In genomic region chr22:28832731-28833130, GRCh38 we compare ENCODE assay signal across 18 cellular contexts.
"Had no signal": no experiment of that assay in that cellular context is flagged by ENCODE, and none has a peak within 500 bp of the region (broad histone marks: within the 10 kb centered on the region; RNA-seq: fewer than 3 reads in every experiment).

No MANE protein-coding gene starts in this region.

- DNase-seq: IMR-90, Karpas-422, KG1, MM.1S, NCI-H1092 treated with DMSO at 0.1 percent for 48 hours, NCI-H1436, NCI-H187 treated with DMSO at 0.1 percent for 48 hours, NCI-H2029 treated with DMSO at 0.1 percent for 48 hours, NCI-H2171 treated with DMSO at 0.1 percent for 48 hours, NCI-H524, NCI-H526 treated with DMSO at 0.1 percent for 48 hours, NCI-H748 treated with DMSO at 0.1 percent for 48 hours, Right ventricle myocardium superior, RPMI8226, SIG-M5 had no signal

- ATAC-seq: HepG2 had no signal

- H3K27ac ChIP-seq: SJSA1, SK-N-MC had no signal

- H3K27me3 ChIP-seq: SJSA1 had no signal

- H3K4me3 ChIP-seq: SJSA1, SK-N-MC had no signal

- H3K36me3 ChIP-seq: SJSA1 had no signal

- H3K4me1 ChIP-seq: SJSA1 had no signal
